Comparison of ENCODE assay signal across 8 cellular contexts in the genomic region with DNA sequence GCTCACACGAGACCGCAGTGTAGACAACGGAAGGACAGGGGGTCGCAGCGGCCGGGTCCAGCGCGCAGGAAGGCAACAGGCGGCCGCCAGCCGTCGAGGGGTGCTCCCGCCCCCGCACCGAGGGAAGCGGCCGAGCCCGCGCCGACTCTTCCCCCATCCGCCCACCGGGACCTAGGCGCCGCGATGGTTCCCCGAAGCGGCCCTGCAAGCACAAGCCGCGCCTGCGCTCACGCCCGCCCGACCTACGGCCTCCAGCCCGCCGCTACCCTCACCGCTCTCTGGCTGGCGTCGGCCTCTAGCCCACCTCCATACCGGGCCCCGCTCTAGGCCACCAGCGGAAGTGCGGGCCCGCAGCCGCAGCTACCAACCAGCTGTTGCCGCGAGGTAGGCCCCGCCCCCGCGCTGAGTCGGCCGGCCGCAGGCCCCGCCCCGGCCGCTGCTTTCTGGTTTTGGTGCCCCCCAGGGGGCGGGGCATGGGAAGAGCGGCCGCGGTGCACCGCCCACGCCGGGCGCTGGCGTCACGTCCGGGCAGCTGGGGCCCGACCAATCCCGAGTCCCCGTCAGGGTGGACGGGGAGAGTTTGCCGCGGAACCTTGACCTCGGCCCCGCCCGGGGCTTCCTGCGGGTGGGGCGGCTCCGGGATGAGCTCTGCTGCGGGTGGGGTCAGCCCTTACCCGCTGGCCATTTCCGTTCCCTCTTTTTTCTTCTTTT. TPM values are rescaled to one million over a fixed set of nuclear protein-coding genes. Genes with fewer than 3 reads are reported as not detected.
DNase-seq lines count a peak whose midpoint lies in the region; ATAC-seq and TF ChIP-seq lines count a peak whose summit lies in the region.

A gene with protein sequence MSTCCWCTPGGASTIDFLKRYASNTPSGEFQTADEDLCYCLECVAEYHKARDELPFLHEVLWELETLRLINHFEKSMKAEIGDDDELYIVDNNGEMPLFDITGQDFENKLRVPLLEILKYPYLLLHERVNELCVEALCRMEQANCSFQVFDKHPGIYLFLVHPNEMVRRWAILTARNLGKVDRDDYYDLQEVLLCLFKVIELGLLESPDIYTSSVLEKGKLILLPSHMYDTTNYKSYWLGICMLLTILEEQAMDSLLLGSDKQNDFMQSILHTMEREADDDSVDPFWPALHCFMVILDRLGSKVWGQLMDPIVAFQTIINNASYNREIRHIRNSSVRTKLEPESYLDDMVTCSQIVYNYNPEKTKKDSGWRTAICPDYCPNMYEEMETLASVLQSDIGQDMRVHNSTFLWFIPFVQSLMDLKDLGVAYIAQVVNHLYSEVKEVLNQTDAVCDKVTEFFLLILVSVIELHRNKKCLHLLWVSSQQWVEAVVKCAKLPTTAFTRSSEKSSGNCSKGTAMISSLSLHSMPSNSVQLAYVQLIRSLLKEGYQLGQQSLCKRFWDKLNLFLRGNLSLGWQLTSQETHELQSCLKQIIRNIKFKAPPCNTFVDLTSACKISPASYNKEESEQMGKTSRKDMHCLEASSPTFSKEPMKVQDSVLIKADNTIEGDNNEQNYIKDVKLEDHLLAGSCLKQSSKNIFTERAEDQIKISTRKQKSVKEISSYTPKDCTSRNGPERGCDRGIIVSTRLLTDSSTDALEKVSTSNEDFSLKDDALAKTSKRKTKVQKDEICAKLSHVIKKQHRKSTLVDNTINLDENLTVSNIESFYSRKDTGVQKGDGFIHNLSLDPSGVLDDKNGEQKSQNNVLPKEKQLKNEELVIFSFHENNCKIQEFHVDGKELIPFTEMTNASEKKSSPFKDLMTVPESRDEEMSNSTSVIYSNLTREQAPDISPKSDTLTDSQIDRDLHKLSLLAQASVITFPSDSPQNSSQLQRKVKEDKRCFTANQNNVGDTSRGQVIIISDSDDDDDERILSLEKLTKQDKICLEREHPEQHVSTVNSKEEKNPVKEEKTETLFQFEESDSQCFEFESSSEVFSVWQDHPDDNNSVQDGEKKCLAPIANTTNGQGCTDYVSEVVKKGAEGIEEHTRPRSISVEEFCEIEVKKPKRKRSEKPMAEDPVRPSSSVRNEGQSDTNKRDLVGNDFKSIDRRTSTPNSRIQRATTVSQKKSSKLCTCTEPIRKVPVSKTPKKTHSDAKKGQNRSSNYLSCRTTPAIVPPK (N-terminal part only) (minus strand): TSS at position 342 of the 711 bp plus-strand sequence. CDS start 5,558 bp downstream, outside the sequence.

- H4K20me1 ChIP-seq in OCI-LY1 (ENCODE audit: insufficient read depth, low read length), result no peaks in the 10 kb centered on the region

- no peaks in the 10 kb centered on the region for H3K9me2 ChIP-seq in OCI-LY1 (ENCODE audit: low read depth, low read length)

- WGBS in mesodermal cell (ENCODE audit: insufficient coverage in 2 of 2), 2 experiments, result 0% methylated on average over 59 to 71 of the region's 82 CpGs

- DNase-seq in DMS 273 (lab: John Stamatoyannopoulos, UW; ENCODE audit: unreplicated experiment), result peak; percentile 99
- DNase-seq in HuH-7 (ENCODE audit: low spot score), result peak; percentile 97
- DNase-seq in activated CD8-positive, alpha-beta memory T cell treated with anti-CD3 and anti-CD28 coated beads, Interleukin-2, amount 50 U/mL, for 4 hours, result peak; percentile 99
- peak; percentile 95 for DNase-seq in stimulated activated CD8-positive, alpha-beta memory T cell treated with anti-CD3 and anti-CD28 coated beads, Interleukin-15, amount 100 ng/mL, for 24 hours (ENCODE audit: low read depth)

- H2AFZ ChIP-seq in OCI-LY1 (ENCODE audit: low read length), result no peak within 1 kb of the TSS

- no peak for TF ChIP-seq CTCF in OCI-LY1 (IDR thresholded peaks at IDR 0.05; ENCODE audit: low read length)

- peaks cover 38% of the 10 kb centered on the region for H3K36me3 ChIP-seq in OCI-LY1 (ENCODE audit: insufficient read depth, low read length)
- H3K36me3 ChIP-seq in mesodermal cell (ENCODE audit: control insufficient read depth, insufficient read depth, low read length), result peaks cover 36% of the 10 kb centered on the region

- H3K4me3 ChIP-seq in OCI-LY1 (ENCODE audit: low read depth, low read length, poor library complexity, severe bottlenecking) (peak within 1 kb of the TSS; percentile 93), mesodermal cell (ENCODE audit: extremely low read depth, insufficient read depth, low read length, poor library complexity, severe bottlenecking) (peak within 1 kb of the TSS; percentile 95)

- peaks cover 46% of the 10 kb centered on the region for H3K4me1 ChIP-seq in OCI-LY1 (ENCODE audit: insufficient read depth, low read length, severe bottlenecking)
- peaks cover 21% of the 10 kb centered on the region for H3K4me1 ChIP-seq in mesodermal cell (ENCODE audit: control insufficient read depth, insufficient read depth, low read length, poor library complexity, severe bottlenecking)

- in situ Hi-C loops in endometrial microvascular endothelial cells (cut with HindIII; ENCODE audit: inconsistent ontology term, low pct_unique_long_range_greater_than_20kb, low sequenced_read_pairs), result no loop called here

- H3K9me3 ChIP-seq in OCI-LY1 (ENCODE audit: low read length) (no peaks in the 10 kb centered on the region), mesodermal cell (ENCODE audit: control insufficient read depth, low read length) (no peaks in the 10 kb centered on the region)

- H3K9ac ChIP-seq in OCI-LY1 (ENCODE audit: low read length), result peak within 1 kb of the TSS; percentile 97

- peaks cover 23% of the 10 kb centered on the region for H3K79me2 ChIP-seq in OCI-LY1 (ENCODE audit: insufficient read depth, low read length)

- ATAC-seq in GM21526 (IDR thresholded peaks at IDR 0.05; ENCODE audit: low FRiP score, unreplicated experiment), result peak; percentile 76

- H3K27ac ChIP-seq in OCI-LY1 (ENCODE audit: low read depth, low read length, poor library complexity, severe bottlenecking), result peak within 1 kb of the TSS; percentile 74
- H3K27ac ChIP-seq in mesodermal cell (ENCODE audit: low read depth, low read length, severe bottlenecking), result peak within 1 kb of the TSS; percentile 86

- H3F3A ChIP-seq in OCI-LY1 (ENCODE audit: insufficient read depth, low read length), result no peaks in the 10 kb centered on the region

- H3K27me3 ChIP-seq in OCI-LY1 (ENCODE audit: insufficient read depth, low read length), result no peaks in the 10 kb centered on the region

- peak within 1 kb of the TSS; percentile 87 for H3K4me2 ChIP-seq in OCI-LY1 (ENCODE audit: low read length)

RNA-seq across cellular contexts. Expression of the gene that starts here (rescaled TPM):
- 25.4 TPM for total RNA-seq in endometrial microvascular endothelial cells (ENCODE audit: inconsistent ontology term)
- 28.2 TPM for polyA plus RNA-seq in mesodermal cell (2013, experiment 1 of 2)
- 25.9 TPM for polyA plus RNA-seq in mesodermal cell (2013, experiment 2 of 2)

Comparison
In these comparisons a context has a peak if more than half of its experiments do, and no peak if none do; other contexts are left out.
1. Peak in every context shown above with its lines: DNase-seq, ATAC-seq, H3K4me3 ChIP-seq and H3K27ac ChIP-seq.